Comparison of ENCODE assay signal across 2 cellular contexts in the genomic region with DNA sequence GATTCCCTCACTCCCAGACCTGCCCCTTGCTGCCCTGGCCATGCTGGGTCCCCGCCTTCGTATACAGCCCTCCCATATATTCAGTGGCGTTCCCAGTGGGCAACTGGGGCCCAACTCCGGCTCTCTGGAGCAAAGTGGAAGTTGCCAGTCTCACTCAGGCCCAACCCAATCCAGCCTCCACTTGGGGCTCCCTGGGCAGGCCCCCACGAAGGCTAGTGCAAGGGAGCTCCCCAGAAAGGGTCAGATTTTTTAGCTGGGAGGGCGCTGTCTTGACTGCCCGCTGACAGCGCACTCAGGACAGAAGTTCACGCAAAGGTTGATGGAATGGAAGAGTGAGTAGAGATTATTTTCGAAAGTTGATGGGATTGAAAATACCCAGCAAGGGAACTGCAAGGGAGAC.
TF ChIP-seq lines count a peak whose summit lies in the region.

No MANE protein-coding gene starts in this region.

TF ChIP-seq in endothelial cell of umbilical vein, 7 proteins besides CTCF, POLR2A, EP300 and RAD21:
- TF ChIP-seq FOS (IDR thresholded peaks at IDR 0.05; ENCODE audit: borderline replicate concordance, insufficient read depth, low read length) (no peak), POLR2AphosphoS5 (IDR thresholded peaks at IDR 0.05; ENCODE audit: insufficient read depth, low read depth, low read length) (no peak), JUN (IDR thresholded peaks at IDR 0.05; ENCODE audit: borderline replicate concordance, insufficient read depth, insufficient read length, low read depth) (no peak), GATA2 (IDR thresholded peaks at IDR 0.05; ENCODE audit: insufficient read depth, insufficient read length, low read depth, low read length) (no peak), MYC (IDR thresholded peaks at IDR 0.05; ENCODE audit: low read depth, low read length) (no peak)
- TF ChIP-seq, protein P1, sequence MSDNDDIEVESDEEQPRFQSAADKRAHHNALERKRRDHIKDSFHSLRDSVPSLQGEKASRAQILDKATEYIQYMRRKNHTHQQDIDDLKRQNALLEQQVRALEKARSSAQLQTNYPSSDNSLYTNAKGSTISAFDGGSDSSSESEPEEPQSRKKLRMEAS (IDR thresholded peaks at IDR 0.05; ENCODE audit: insufficient read depth, insufficient read length): no peak

TF ChIP-seq in HEK293T, 16 proteins besides CTCF, POLR2A, EP300 and RAD21:
- no peak for TF ChIP-seq SUZ12 (IDR thresholded peaks at IDR 0.05)
- no peak for TF ChIP-seq ZNF384 (IDR thresholded peaks at IDR 0.05)
- TF ChIP-seq L3MBTL2 (conservative IDR thresholded peaks at IDR 0.05): no peak
- no peak for TF ChIP-seq FOXM1 (IDR thresholded peaks at IDR 0.05; ENCODE audit: borderline replicate concordance)
- no peak for TF ChIP-seq BHLHE40 (IDR thresholded peaks at IDR 0.05; ENCODE audit: borderline replicate concordance)
- no peak for TF ChIP-seq FOXA1 (IDR thresholded peaks at IDR 0.05)
